In genomic region chr13:32682130-32682529, GRCh38 we compare ENCODE assay signal across 13 cellular contexts.
"Had no signal": no experiment of that assay in that cellular context is flagged by ENCODE, and none has a peak within 500 bp of the region (broad histone marks: within the 10 kb centered on the region; RNA-seq: fewer than 3 reads in every experiment).

No MANE protein-coding gene starts in this region.

- ATAC-seq: effector memory CD8-positive, alpha-beta T cell had no signal

- H3K27me3 ChIP-seq: tibial artery had no signal

- H3K27me3 Mint-ChIP-seq: activated CD4-positive, alpha-beta memory T cell treated with anti-CD3 and anti-CD28 coated beads for 36 hours; effector memory CD8-positive, alpha-beta T cell had no signal

- H3K4me1 ChIP-seq: tibial artery had no signal

- H3K4me3 ChIP-seq: tibial artery had no signal

- H3K4me1 Mint-ChIP-seq: nephron had no signal

- H3K27ac Mint-ChIP-seq: activated CD4-positive, alpha-beta memory T cell treated with anti-CD3 and anti-CD28 coated beads for 36 hours; nephron had no signal

- H3K9me3 Mint-ChIP-seq: activated CD4-positive, alpha-beta memory T cell treated with anti-CD3 and anti-CD28 coated beads for 36 hours; effector memory CD8-positive, alpha-beta T cell; nephron had no signal

- H3K4me3 Mint-ChIP-seq: activated CD4-positive, alpha-beta memory T cell treated with anti-CD3 and anti-CD28 coated beads for 36 hours; effector memory CD8-positive, alpha-beta T cell; nephron had no signal

- DNase-seq: activated CD4-positive, alpha-beta memory T cell treated with anti-CD3 and anti-CD28 coated beads for 36 hours; activated CD4-positive, CD25-positive, alpha-beta regulatory T cell treated with anti-CD3 and anti-CD28 coated beads, Interleukin-2, amount 50 U/mL, for 72 hours; amniotic stem cell; dermis blood vessel endothelial cell; effector memory CD8-positive, alpha-beta T cell; foreskin fibroblast; mesenchymal stem cell; SHP77 treated with DMSO at 0.1 percent for 48 hours; stimulated activated naive CD4-positive, alpha-beta T cell; substantia nigra; T1000; tibial artery had no signal

- H3K9me3 ChIP-seq: tibial artery had no signal

- H3K27ac ChIP-seq: tibial artery had no signal
